Comparison of ENCODE assay signal across 12 cellular contexts in genomic region chr3:72892081-72892763, GRCh38. TPM values are rescaled to one million over a fixed set of nuclear protein-coding genes. Genes with fewer than 3 reads are reported as not detected.
DNase-seq lines count a peak whose midpoint lies in the region; ATAC-seq, FAIRE-seq and TF ChIP-seq lines count a peak whose summit lies in the region.
"Had no signal": no experiment of that assay in that cellular context is flagged by ENCODE, and none has a peak within 500 bp of the region (broad histone marks: within the 10 kb centered on the region; RNA-seq: fewer than 3 reads in every experiment).

No MANE protein-coding gene starts in this region.

- peaks cover 4% of the 10 kb centered on the region for H3K27me3 ChIP-seq in upper lobe of right lung

- no peak overlapping the region for H3K4me3 ChIP-seq in upper lobe of right lung
- H3K4me3 ChIP-seq: BLaER1, lung had no signal

- TF ChIP-seq CTCF in upper lobe of right lung (IDR thresholded peaks at IDR 0.05), result no peak

- H3K9me3 ChIP-seq in upper lobe of right lung, result no peaks in the 10 kb centered on the region
- H3K9me3 ChIP-seq: BLaER1 had no signal

- H3K36me3 ChIP-seq in upper lobe of right lung, result no peaks in the 10 kb centered on the region
- H3K36me3 ChIP-seq: BLaER1 had no signal

- ATAC-seq in upper lobe of right lung (no peak), GM18858 (IDR thresholded peaks at IDR 0.05; ENCODE audit: unreplicated experiment) (no peak), GM19397 (IDR thresholded peaks at IDR 0.05; ENCODE audit: unreplicated experiment) (no peak)

- intact Hi-C loops in upper lobe of right lung (cut with DNase I), result no loop called here

- DNase-seq in NCI-H2081 (lab: John Stamatoyannopoulos, UW) (peak; percentile 24 to 70), NCI-H2081 treated with DMSO at 0.1 percent for 48 hours (lab: John Stamatoyannopoulos, UW) (no peak), caudate nucleus (lab: John Stamatoyannopoulos, UW) (peak in 54 of 61 donors; percentile 1 to 86 (median 45)), kidney tubule cell (ENCODE audit: low spot score) (peak; percentile 61), upper lobe of right lung (no peak), HTR-8/SVneo (ENCODE audit: insufficient read length, low spot score) (no peak)
- DNase-seq: activated naive CD4-positive, alpha-beta T cell; SHP77 treated with DMSO at 0.1 percent for 48 hours had no signal

- H3K27ac ChIP-seq in caudate nucleus (ENCODE audit: low read depth, low read length), result peak overlapping the region; percentile 50
- H3K27ac ChIP-seq in upper lobe of right lung, result peak overlapping the region; percentile 53
- H3K27ac ChIP-seq: BLaER1 had no signal

- FAIRE-seq in HTR-8/SVneo (lab: Jason Lieb, UNC), result no peak

- H3K4me1 ChIP-seq in upper lobe of right lung, result peaks cover 10% of the 10 kb centered on the region

RNA-seq across cellular contexts. Expression of gene GXYLT2, which starts 4.4 kb away (rescaled TPM):
- total RNA-seq in upper lobe of right lung, result 8.4 TPM

RNA-seq across cellular contexts. Expression of gene SHQ1, which starts 44.0 kb away (rescaled TPM):
- total RNA-seq in upper lobe of right lung, result 17.3 TPM

Comparison
In these comparisons a context has a peak if more than half of its experiments do, and no peak if none do; other contexts are left out.
1. DNase-seq: peak in NCI-H2081 (2 of 2), caudate nucleus (54 of 61) and kidney tubule cell (single experiment); none in NCI-H2081 treated with DMSO at 0.1 percent for 48 hours (single experiment), upper lobe of right lung (single experiment) and HTR-8/SVneo (single experiment).